1 cellular context compared by ENCODE assay signal in the genomic region with DNA sequence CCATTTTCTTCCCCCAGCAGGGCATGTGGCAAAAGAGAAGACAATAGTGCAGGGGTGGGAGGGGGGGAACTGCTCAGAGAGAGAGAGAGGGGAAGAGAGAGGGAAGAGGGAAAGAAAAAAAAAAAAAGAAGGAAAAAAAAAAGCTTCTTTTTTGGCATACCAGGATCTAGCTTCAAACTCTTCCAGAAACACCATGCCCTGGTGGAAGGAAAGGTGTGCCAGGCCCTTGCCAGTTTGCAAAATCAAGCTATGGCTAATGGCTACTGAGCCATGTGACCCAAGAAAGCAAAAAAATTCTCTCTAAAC.
TF ChIP-seq lines count a peak whose summit lies in the region.

No MANE protein-coding gene starts in this region.

TF ChIP-seq in endothelial cell of umbilical vein, 7 proteins besides CTCF, POLR2A, EP300 and RAD21 (continued from another document):
- no peak for TF ChIP-seq EZH2 (IDR thresholded peaks at IDR 0.05; ENCODE audit: borderline replicate concordance, low read depth, low read length, severe bottlenecking)
- no peak for TF ChIP-seq FOS (IDR thresholded peaks at IDR 0.05; ENCODE audit: borderline replicate concordance, insufficient read depth, low read length)
- TF ChIP-seq MYC (IDR thresholded peaks at IDR 0.05; ENCODE audit: low read depth, low read length) = no peak
